Comparison of ENCODE assay signal across 27 cellular contexts in genomic region chr13:91132786-91133185, GRCh38.
DNase-seq lines count a peak whose midpoint lies in the region; ATAC-seq and TF ChIP-seq lines count a peak whose summit lies in the region.
"Had no signal": no experiment of that assay in that cellular context is flagged by ENCODE, and none has a peak within 500 bp of the region (broad histone marks: within the 10 kb centered on the region; RNA-seq: fewer than 3 reads in every experiment).

No MANE protein-coding gene starts in this region.

- H3K27me3 ChIP-seq in SK-N-SH (ENCODE audit: insufficient read depth), result no peaks in the 10 kb centered on the region
- no peaks in the 10 kb centered on the region for H3K27me3 ChIP-seq in left ventricle myocardium inferior (ENCODE audit: low read depth)

- no peaks in the 10 kb centered on the region for H3K79me2 ChIP-seq in SK-N-SH (ENCODE audit: insufficient read depth)

- H3K4me1 ChIP-seq in SK-N-SH (ENCODE audit: control insufficient read depth in 1 of 2, insufficient read depth in 2 of 2, low read depth in 1 of 2, low read length in 1 of 2) (peaks cover 0 to 2% of the 10 kb centered on the region in 2 experiments; a peak in 2 of 4 replicates), left ventricle myocardium inferior (no peaks in the 10 kb centered on the region)

- H3F3A ChIP-seq in SK-N-SH (replicated peaks; ENCODE audit: insufficient read depth), result no peaks in the 10 kb centered on the region

- H3K27me3 Mint-ChIP-seq in osteocyte (ENCODE audit: unreplicated experiment), result no peaks in the 10 kb centered on the region
- H3K27me3 Mint-ChIP-seq in activated CD4-positive, alpha-beta T cell treated with anti-CD3 and anti-CD28 coated beads for 36 hours, result peaks cover 6% of the 10 kb centered on the region

- no peak overlapping the region for H2AFZ ChIP-seq in SK-N-SH (ENCODE audit: low read depth)
- H2AFZ ChIP-seq: GM23338 had no signal

- no peak for TF ChIP-seq CTCF in SK-N-SH (IDR thresholded peaks at IDR 0.05)
- no peak for TF ChIP-seq CTCF in left ventricle myocardium inferior (IDR thresholded peaks at IDR 0.05; ENCODE audit: borderline replicate concordance)
- no peak for TF ChIP-seq CTCF in osteocyte (IDR thresholded peaks at IDR 0.05)

- H3K36me3 ChIP-seq in SK-N-SH (replicated peaks in 1 of 2; ENCODE audit: control insufficient read depth in 1 of 2, insufficient read depth in 2 of 2, low read length in 1 of 2), result no peaks in the 10 kb centered on the region
- H3K36me3 ChIP-seq in left ventricle myocardium inferior, result no peaks in the 10 kb centered on the region

- no peak overlapping the region for H3K4me3 ChIP-seq in SK-N-SH (ENCODE audit: low read depth in 2 of 2, low read length in 1 of 2)
- no peak overlapping the region for H3K4me3 ChIP-seq in left ventricle myocardium inferior
- H3K4me3 ChIP-seq: GM12878, GM23338 had no signal

- 79% methylated on average over 7 of the region's 7 CpGs for WGBS in SK-N-SH (ENCODE audit: low lambda C conversion rate)

- no peak for TF ChIP-seq RAD21 in SK-N-SH (IDR thresholded peaks at IDR 0.05; ENCODE audit: low read length)

- ATAC-seq in SK-N-SH treated with all-trans-retinoic acid at 6 μM for 48 hours (no peak), HG03378 (IDR thresholded peaks at IDR 0.05; ENCODE audit: unreplicated experiment) (no peak), GM18907 (IDR thresholded peaks at IDR 0.05; ENCODE audit: unreplicated experiment) (no peak)
- no peak for ATAC-seq in activated CD4-positive, alpha-beta T cell treated with anti-CD3 and anti-CD28 coated beads for 36 hours
- ATAC-seq: CD8-positive, alpha-beta T cell; GM12878; GM23338 had no signal

- DNase-seq in SK-N-SH (no peak), dermis microvascular lymphatic vessel endothelial cell (ENCODE audit: low read depth in 2 of 2) (peak; percentile 10 to 63), left ventricle myocardium inferior (peak; percentile 16), osteocyte (ENCODE audit: extremely low spot score, unreplicated experiment) (no peak)
- no peak for DNase-seq in activated CD4-positive, alpha-beta T cell treated with anti-CD3 and anti-CD28 coated beads for 36 hours
- DNase-seq: Caco-2; CD8-positive, alpha-beta T cell; DMS79; EL; GDM1; H9; KG1; MM.1S; NCI-H2029; NCI-H2227 treated with DMSO at 0.1 percent for 48 hours; NCI-H510A; NCI-H69; RPMI8226; SHP77 treated with DMSO at 0.1 percent for 48 hours had no signal

- no peak overlapping the region for H3K4me2 ChIP-seq in SK-N-SH
- H3K4me2 ChIP-seq: GM23338 had no signal

- POLR2A ChIA-PET in SK-N-SH (lab: Yijun Ruan, JAX), result no interaction called here
- POLR2A ChIA-PET in activated CD4-positive, alpha-beta T cell treated with anti-CD3 and anti-CD28 coated beads for 36 hours (lab: Charles Lee), result no interaction called here

- H3K9me3 Mint-ChIP-seq in osteocyte (ENCODE audit: unreplicated experiment), result no peaks in the 10 kb centered on the region
- no peaks in the 10 kb centered on the region for H3K9me3 Mint-ChIP-seq in activated CD4-positive, alpha-beta T cell treated with anti-CD3 and anti-CD28 coated beads for 36 hours (ENCODE audit: low read depth)
- H3K9me3 Mint-ChIP-seq: CD8-positive, alpha-beta T cell had no signal

- intact Hi-C loops in left ventricle myocardium inferior (cut with micrococcal nuclease), result no loop called here
- intact Hi-C loops in activated CD4-positive, alpha-beta T cell treated with anti-CD3 and anti-CD28 coated beads for 36 hours (cut with DNase I, micrococcal nuclease), result loop anchor here (5.0 to 10.0 kb wide), 2 partner anchors 180 to 272 kb away; no protein-coding TSS in a partner anchor

- H3K27ac ChIP-seq in SK-N-SH (ENCODE audit: low read depth in 2 of 2, low read length in 1 of 2) (no peak overlapping the region), left ventricle myocardium inferior (replicated peaks) (no peak overlapping the region)
- H3K27ac ChIP-seq: 22Rv1, C4-2B had no signal

- no peaks in the 10 kb centered on the region for H4K20me1 ChIP-seq in SK-N-SH (ENCODE audit: insufficient read depth)

- no peak for TF ChIP-seq EP300 in SK-N-SH (IDR thresholded peaks at IDR 0.05; ENCODE audit: borderline replicate concordance in 1 of 2, low read depth in 1 of 2, low read length in 1 of 2)

- CTCF ChIA-PET in SK-N-SH (lab: Yijun Ruan, JAX), result interaction anchor here (6.1 kb wide), 1 partner anchor 52 kb away, joined by 79 read pairs; no protein-coding TSS in a partner anchor
- CTCF ChIA-PET in activated CD4-positive, alpha-beta T cell treated with anti-CD3 and anti-CD28 coated beads for 36 hours (lab: Charles Lee), result no interaction called here

- H3K27ac Mint-ChIP-seq in osteocyte (ENCODE audit: unreplicated experiment), result peak overlapping the region; percentile 13
- no peak overlapping the region for H3K27ac Mint-ChIP-seq in activated CD4-positive, alpha-beta T cell treated with anti-CD3 and anti-CD28 coated beads for 36 hours
- H3K27ac Mint-ChIP-seq: B cell; CD8-positive, alpha-beta T cell; GM23338; H9 had no signal

- peaks cover 28% of the 10 kb centered on the region for H3K4me1 Mint-ChIP-seq in osteocyte (ENCODE audit: unreplicated experiment)
- H3K4me1 Mint-ChIP-seq in activated CD4-positive, alpha-beta T cell treated with anti-CD3 and anti-CD28 coated beads for 36 hours, result no peaks in the 10 kb centered on the region
- H3K4me1 Mint-ChIP-seq: B cell had no signal

- no peaks in the 10 kb centered on the region for H3K36me3 Mint-ChIP-seq in osteocyte (ENCODE audit: unreplicated experiment)
- no peaks in the 10 kb centered on the region for H3K36me3 Mint-ChIP-seq in activated CD4-positive, alpha-beta T cell treated with anti-CD3 and anti-CD28 coated beads for 36 hours (ENCODE audit: low read depth)
- H3K36me3 Mint-ChIP-seq: CD8-positive, alpha-beta T cell had no signal

- H3K4me3 Mint-ChIP-seq in osteocyte (ENCODE audit: unreplicated experiment), result no peak overlapping the region
- H3K4me3 Mint-ChIP-seq in activated CD4-positive, alpha-beta T cell treated with anti-CD3 and anti-CD28 coated beads for 36 hours, result no peak overlapping the region
- H3K4me3 Mint-ChIP-seq: B cell; CD8-positive, alpha-beta T cell; GM23338; H9 had no signal

- no peaks in the 10 kb centered on the region for H3K9me2 ChIP-seq in SK-N-SH

- H3K9me3 ChIP-seq in SK-N-SH (no peaks in the 10 kb centered on the region), left ventricle myocardium inferior (replicated peaks) (no peaks in the 10 kb centered on the region)
- H3K9me3 ChIP-seq: Caco-2 had no signal

- H3K9ac ChIP-seq in SK-N-SH, result no peak overlapping the region

TF ChIP-seq in SK-N-SH treated with all-trans-retinoic acid at 6 μM for 48 hours, 23 proteins besides CTCF, POLR2A, EP300 and RAD21:
- no peak for TF ChIP-seq BACH2 (CRISPR knock-in tag; IDR thresholded peaks at IDR 0.05; ENCODE audit: borderline replicate concordance)
- TF ChIP-seq ISL1 (CRISPR knock-in tag; IDR thresholded peaks at IDR 0.05), result peak; percentile 49

TF ChIP-seq in SK-N-SH, 30 proteins besides CTCF, POLR2A, EP300 and RAD21 (continues in another document):
- TF ChIP-seq PBX3 (IDR thresholded peaks at IDR 0.05) (no peak), CHD2 (IDR thresholded peaks at IDR 0.05; ENCODE audit: low read length, partially characterized antibody) (no peak), TAF1 (IDR thresholded peaks at IDR 0.05; ENCODE audit: borderline replicate concordance, low read depth, low read length) (no peak), JUND (IDR thresholded peaks at IDR 0.05) (no peak), RCOR1 (IDR thresholded peaks at IDR 0.05; ENCODE audit: low read length) (no peak), ZBTB33 (IDR thresholded peaks at IDR 0.05; ENCODE audit: borderline replicate concordance, low read depth) (no peak), TEAD4 (IDR thresholded peaks at IDR 0.05; ENCODE audit: borderline replicate concordance, insufficient read depth) (no peak), POLR2AphosphoS5 (IDR thresholded peaks at IDR 0.05; ENCODE audit: low read depth, low read length) (no peak), GABPA (IDR thresholded peaks at IDR 0.05; ENCODE audit: low read depth) (no peak), ELF1 (IDR thresholded peaks at IDR 0.05) (no peak), USF1 (IDR thresholded peaks at IDR 0.05; ENCODE audit: borderline replicate concordance, low read depth) (no peak), SIN3A (IDR thresholded peaks at IDR 0.05; ENCODE audit: borderline replicate concordance, low read depth, low read length) (no peak), MEF2A (IDR thresholded peaks at IDR 0.05; ENCODE audit: borderline replicate concordance, low read depth) (no peak), NRF1 (IDR thresholded peaks at IDR 0.05; ENCODE audit: low read depth, low read length) (no peak), FOXM1 (IDR thresholded peaks at IDR 0.05; ENCODE audit: low read depth) (no peak)

Comparison
In these comparisons a context has a peak if more than half of its experiments do, and no peak if none do; other contexts are left out.
1. DNase-seq: peak in dermis microvascular lymphatic vessel endothelial cell (2 of 2) and left ventricle myocardium inferior (single experiment); none in SK-N-SH (single experiment), osteocyte (single experiment) and activated CD4-positive, alpha-beta T cell treated with anti-CD3 and anti-CD28 coated beads for 36 hours (single experiment).